ENCODE assay signal across 13 cellular contexts in the genomic region with DNA sequence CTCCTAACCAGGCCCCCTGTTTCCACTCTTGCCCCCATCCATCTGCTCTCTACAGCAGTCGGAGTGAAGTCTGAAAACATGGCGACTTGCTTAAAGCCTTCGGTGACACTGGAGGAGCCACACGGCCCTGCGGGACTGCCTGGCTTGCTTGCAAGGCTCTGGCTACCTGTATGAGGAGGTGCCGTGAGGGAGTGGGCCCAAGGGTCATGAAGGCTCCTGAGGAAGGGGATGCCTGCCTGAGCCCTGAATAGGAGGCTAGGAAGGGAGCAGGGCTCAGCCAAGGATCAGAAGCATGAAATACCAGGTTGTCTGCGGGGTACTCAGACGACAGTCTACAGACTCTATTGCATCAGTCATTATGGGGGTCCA.
DNase-seq lines count a peak whose midpoint lies in the region; ATAC-seq and TF ChIP-seq lines count a peak whose summit lies in the region.
"Had no signal": no experiment of that assay in that cellular context is flagged by ENCODE, and none has a peak within 500 bp of the region (broad histone marks: within the 10 kb centered on the region; RNA-seq: fewer than 3 reads in every experiment).

No MANE protein-coding gene starts in this region.

- peak overlapping the region; percentile 27 for H3K27ac Mint-ChIP-seq in neural crest cell (ENCODE audit: unreplicated experiment)

- CTCF ChIA-PET in GM10248 (lab: Yijun Ruan, JAX) = interaction anchor here (0.8 to 8.8 kb wide), 18 partner anchors 8 to 297 kb away, joined by 3 to 136 read pairs (median 4); no protein-coding TSS in a partner anchor

- peak overlapping the region; percentile 29 for H3K27ac ChIP-seq in cingulate gyrus (ENCODE audit: low read depth, low read length)

- no peaks in the 10 kb centered on the region for H3K4me1 Mint-ChIP-seq in neural crest cell

- TF ChIP-seq CTCF in neural crest cell (conservative IDR thresholded peaks at IDR 0.05) (no peak), GM10248 (IDR thresholded peaks at IDR 0.05; ENCODE audit: control extremely low read depth, extremely low read depth, low read depth, missing control alignments) (no peak)

- H3K4me3 Mint-ChIP-seq in neural crest cell = no peak overlapping the region
- H3K4me3 Mint-ChIP-seq: CD14-positive monocyte had no signal

- peak; percentile 43 for DNase-seq in activated CD8-positive, alpha-beta memory T cell treated with anti-CD3 and anti-CD28 coated beads, Interleukin-2, amount 50 U/mL, for 48 hours
- DNase-seq in activated CD8-positive, alpha-beta memory T cell treated with anti-CD3 and anti-CD28 coated beads, Interleukin-2, amount 50 U/mL, for 4 hours = no peak
- DNase-seq in neural crest cell (ENCODE audit: low read depth, low spot score) (no peak), ureter (ENCODE audit: low spot score) (peak; percentile 28), GM10248 (ENCODE audit: extremely low spot score) (no peak)
- DNase-seq: COR-L47, DMS153, NCI-H1048, NCI-H2107 had no signal

- POLR2A ChIA-PET in GM10248 (lab: Yijun Ruan, JAX) = no interaction called here

- no peaks in the 10 kb centered on the region for H3K36me3 Mint-ChIP-seq in neural crest cell (ENCODE audit: low read depth)

- H3K9me3 Mint-ChIP-seq in neural crest cell = no peaks in the 10 kb centered on the region
- H3K9me3 Mint-ChIP-seq: CD14-positive monocyte had no signal

- ATAC-seq in HG02973 (IDR thresholded peaks at IDR 0.05; ENCODE audit: unreplicated experiment) (no peak), GM21576 (IDR thresholded peaks at IDR 0.05; ENCODE audit: unreplicated experiment) (no peak)

- H3K27me3 Mint-ChIP-seq in neural crest cell (ENCODE audit: low read depth) = no peaks in the 10 kb centered on the region

Comparison
In these comparisons a context has a peak if more than half of its experiments do, and no peak if none do; other contexts are left out.
1. DNase-seq: peak in activated CD8-positive, alpha-beta memory T cell treated with anti-CD3 and anti-CD28 coated beads, Interleukin-2, amount 50 U/mL, for 48 hours (single experiment) and ureter (single experiment); none in activated CD8-positive, alpha-beta memory T cell treated with anti-CD3 and anti-CD28 coated beads, Interleukin-2, amount 50 U/mL, for 4 hours (single experiment), neural crest cell (single experiment) and GM10248 (single experiment).